ENCODE assay signal across 18 cellular contexts in the genomic region with DNA sequence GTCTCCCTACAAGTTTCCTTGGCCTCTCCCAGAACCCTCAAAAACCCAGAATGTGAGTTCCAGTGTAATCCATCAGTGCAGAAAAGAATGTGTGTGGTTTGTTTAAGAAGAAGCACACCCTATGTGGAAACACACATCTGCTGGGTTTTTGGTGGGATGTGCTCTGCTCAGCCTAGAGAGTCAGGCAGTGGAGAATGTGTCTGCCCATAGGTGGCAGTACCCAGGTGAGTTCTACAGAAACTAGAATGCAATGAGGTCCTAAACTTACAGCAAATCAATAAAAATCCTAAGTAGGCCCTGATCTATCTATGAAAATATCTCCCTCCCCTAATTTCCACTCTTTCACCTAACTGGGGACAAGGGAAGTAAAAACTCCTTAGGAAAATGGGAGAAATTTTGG.
DNase-seq lines count a peak whose midpoint lies in the region; ATAC-seq and TF ChIP-seq lines count a peak whose summit lies in the region.
"Had no signal": no experiment of that assay in that cellular context is flagged by ENCODE, and none has a peak within 500 bp of the region (broad histone marks: within the 10 kb centered on the region; RNA-seq: fewer than 3 reads in every experiment).

No MANE protein-coding gene starts in this region.

- H3K9me2 ChIP-seq in Karpas-422 (replicated peaks; ENCODE audit: insufficient read depth, low read length), result no peaks in the 10 kb centered on the region
- H3K9me2 ChIP-seq: SK-N-SH had no signal

- H3K4me3 Mint-ChIP-seq in progenitor cell of endocrine pancreas (ENCODE audit: low read depth), result no peak overlapping the region
- H3K4me3 Mint-ChIP-seq: CD4-positive, alpha-beta T cell; IgD-negative memory B cell had no signal

- ATAC-seq in GM21737 (IDR thresholded peaks at IDR 0.05; ENCODE audit: unreplicated experiment), result no peak

- H3K27ac Mint-ChIP-seq in progenitor cell of endocrine pancreas, result no peak overlapping the region
- H3K27ac Mint-ChIP-seq: CD4-positive, alpha-beta T cell; IgD-negative memory B cell had no signal

- peaks cover 2% of the 10 kb centered on the region; the same call in 1 of the 2 replicates for H3K4me1 ChIP-seq in Karpas-422 (ENCODE audit: low read length)
- H3K4me1 ChIP-seq in left ventricle myocardium inferior, result no peaks in the 10 kb centered on the region

- intact Hi-C loops in left ventricle myocardium inferior (cut with micrococcal nuclease), result loop anchor here (10.0 kb wide), 1 partner anchor 65 kb away; no protein-coding TSS in a partner anchor

- H3K36me3 ChIP-seq in Karpas-422 (ENCODE audit: insufficient read depth, low read length) (no peaks in the 10 kb centered on the region), left ventricle myocardium inferior (no peaks in the 10 kb centered on the region)

- no peak overlapping the region for H3K9ac ChIP-seq in Karpas-422 (ENCODE audit: low read length)
- H3K9ac ChIP-seq: SK-N-SH had no signal

- no peaks in the 10 kb centered on the region for H3K36me3 Mint-ChIP-seq in progenitor cell of endocrine pancreas (ENCODE audit: insufficient read depth)
- H3K36me3 Mint-ChIP-seq: IgD-negative memory B cell had no signal

- H4K20me1 ChIP-seq in Karpas-422 (ENCODE audit: insufficient read depth, low read depth, low read length), result no peaks in the 10 kb centered on the region

- no peaks in the 10 kb centered on the region for H3K9me3 ChIP-seq in Karpas-422 (ENCODE audit: low read length)
- H3K9me3 ChIP-seq in left ventricle myocardium inferior (replicated peaks), result no peaks in the 10 kb centered on the region
- H3K9me3 ChIP-seq: SK-N-SH had no signal

- H3K4me1 Mint-ChIP-seq in progenitor cell of endocrine pancreas (ENCODE audit: low read depth), result no peaks in the 10 kb centered on the region
- H3K4me1 Mint-ChIP-seq: IgD-negative memory B cell had no signal

- H3K79me2 ChIP-seq in Karpas-422 (ENCODE audit: low read length), result no peaks in the 10 kb centered on the region

- TF ChIP-seq CTCF in GM12864 (IDR thresholded peaks at IDR 0.05; ENCODE audit: low read depth, low read length, missing control alignments) (peak; percentile 23), VCaP (conservative IDR thresholded peaks at IDR 0.05) (peak; percentile 29; the same call in 1 of the 2 replicates), progenitor cell of endocrine pancreas (IDR thresholded peaks at IDR 0.05; ENCODE audit: unreplicated experiment) (peak; percentile 22), left ventricle myocardium inferior (IDR thresholded peaks at IDR 0.05; ENCODE audit: borderline replicate concordance) (no peak)

- DNase-seq in GM12864 (ENCODE audit: low read depth) (no peak), Karpas-422 (peak; percentile 69), progenitor cell of endocrine pancreas (ENCODE audit: low spot score, unreplicated experiment) (no peak), left ventricle myocardium inferior (no peak), ureter (ENCODE audit: low spot score) (no peak)
- DNase-seq: ACHN; CD4-positive, alpha-beta T cell; HCEC 1CT; NCI-H1417 treated with DMSO at 0.1 percent for 48 hours; NCI-H2029; NCI-H2171; NCI-H748 treated with DMSO at 0.1 percent for 48 hours; SHP77; SK-N-SH; T-helper 1 cell had no signal

- peaks cover 12% of the 10 kb centered on the region for H3K27me3 Mint-ChIP-seq in progenitor cell of endocrine pancreas

- no peak overlapping the region for H3K4me3 ChIP-seq in GM12864 (ENCODE audit: low read depth, low read length)
- no peak overlapping the region for H3K4me3 ChIP-seq in Karpas-422 (ENCODE audit: low read length)
- no peak overlapping the region for H3K4me3 ChIP-seq in left ventricle myocardium inferior

- no peak overlapping the region for H3K27ac ChIP-seq in Karpas-422 (ENCODE audit: low read length)
- no peak overlapping the region for H3K27ac ChIP-seq in VCaP
- no peak overlapping the region for H3K27ac ChIP-seq in left ventricle myocardium inferior (replicated peaks)

- H3K27me3 ChIP-seq in Karpas-422 (ENCODE audit: low read length) (no peaks in the 10 kb centered on the region), left ventricle myocardium inferior (ENCODE audit: low read depth) (no peaks in the 10 kb centered on the region)

- no peaks in the 10 kb centered on the region for H3K9me3 Mint-ChIP-seq in progenitor cell of endocrine pancreas (ENCODE audit: low read depth)
- H3K9me3 Mint-ChIP-seq: CD4-positive, alpha-beta T cell; IgD-negative memory B cell had no signal

- H2AFZ ChIP-seq in Karpas-422 (ENCODE audit: low read length), result no peak overlapping the region

- no peak overlapping the region for H3K4me2 ChIP-seq in Karpas-422 (ENCODE audit: low read depth, low read length, poor library complexity, severe bottlenecking)
- H3K4me2 ChIP-seq: SK-N-SH had no signal
